ENCODE assay signal across 15 cellular contexts in genomic region chr13:25932353-25932752, GRCh38.
DNase-seq lines count a peak whose midpoint lies in the region; TF ChIP-seq lines count a peak whose summit lies in the region.
"Had no signal": no experiment of that assay in that cellular context is flagged by ENCODE, and none has a peak within 500 bp of the region (broad histone marks: within the 10 kb centered on the region; RNA-seq: fewer than 3 reads in every experiment).

No MANE protein-coding gene starts in this region.

- TF ChIP-seq CTCF in HEK293 (tag by site-specific recombination; IDR thresholded peaks at IDR 0.05) (no peak), neural progenitor cell (IDR thresholded peaks at IDR 0.05) (no peak)

- POLR2A ChIA-PET in HEK293 (lab: Yijun Ruan, JAX): no interaction called here

- H4K20me1 ChIP-seq in neural progenitor cell (ENCODE audit: low read depth): no peaks in the 10 kb centered on the region

- H3K79me2 ChIP-seq in neural progenitor cell (ENCODE audit: low read depth): no peaks in the 10 kb centered on the region

- peak; percentile 14 for DNase-seq in NCI-H2107 treated with DMSO at 0.1 percent for 48 hours (lab: John Stamatoyannopoulos, UW; ENCODE audit: unreplicated experiment)
- no peak for DNase-seq in NCI-H2107 (lab: John Stamatoyannopoulos, UW)
- peak; percentile 82 for DNase-seq in NCI-H82 treated with DMSO at 0.1 percent for 48 hours (lab: John Stamatoyannopoulos, UW; ENCODE audit: unreplicated experiment)
- DNase-seq in neural progenitor cell (ENCODE audit: low spot score): peak; percentile 28
- no peak for DNase-seq in effector CD4-positive, alpha-beta T cell
- DNase-seq in DMS153 (lab: John Stamatoyannopoulos, UW): no peak
- DNase-seq: 8988T; AML-193; C1 segment of cervical spinal cord; CD4-positive, alpha-beta T cell; DMS79 treated with DMSO at 0.1 percent for 48 hours; EL; GM23248; H7 had no signal

- H2AFZ ChIP-seq in neural progenitor cell (replicated peaks): no peak overlapping the region
- H2AFZ ChIP-seq: GM23248 had no signal

- no peak overlapping the region for H3K4me3 Mint-ChIP-seq in neural progenitor cell
- H3K4me3 Mint-ChIP-seq: CD4-positive, alpha-beta T cell had no signal

- no peak overlapping the region for H3K27ac Mint-ChIP-seq in neural progenitor cell
- H3K27ac Mint-ChIP-seq: CD4-positive, alpha-beta T cell had no signal

- H3K27me3 Mint-ChIP-seq in neural progenitor cell (ENCODE audit: insufficient read depth, low read depth): peaks cover 13% of the 10 kb centered on the region
- H3K27me3 Mint-ChIP-seq: CD4-positive, alpha-beta T cell had no signal

- peaks cover 40% of the 10 kb centered on the region for H3K4me1 Mint-ChIP-seq in neural progenitor cell

- H3K4me3 ChIP-seq in HEK293 (ENCODE audit: low read depth, low read length) (no peak overlapping the region), neural progenitor cell (peak overlapping the region; percentile 15)
- H3K4me3 ChIP-seq: GM23248 had no signal

- H3K27ac ChIP-seq in HEK293 (ENCODE audit: extremely low read depth, low read depth, low read length) (no peak overlapping the region), neural progenitor cell (peak overlapping the region; percentile 75)
- H3K27ac ChIP-seq: GM23248 had no signal

- no peaks in the 10 kb centered on the region for H3K36me3 Mint-ChIP-seq in neural progenitor cell

- no peaks in the 10 kb centered on the region for H3K36me3 ChIP-seq in HEK293 (ENCODE audit: control insufficient read depth in 2 of 2, insufficient read depth in 1 of 2, low read length in 2 of 2)
- H3K36me3 ChIP-seq in neural progenitor cell: no peaks in the 10 kb centered on the region

- H3K4me1 ChIP-seq in HEK293 (ENCODE audit: control insufficient read depth, insufficient read depth, low read length): no peaks in the 10 kb centered on the region
- peaks cover 62% of the 10 kb centered on the region for H3K4me1 ChIP-seq in neural progenitor cell

- H3K9me3 ChIP-seq in HEK293 (ENCODE audit: control insufficient read depth, insufficient read depth, low read depth, low read length) (no peaks in the 10 kb centered on the region), neural progenitor cell (ENCODE audit: low read depth) (no peaks in the 10 kb centered on the region)

- CTCF ChIA-PET in HEK293 (lab: Yijun Ruan, JAX): no interaction called here

- H3K9me3 Mint-ChIP-seq in neural progenitor cell: no peaks in the 10 kb centered on the region
- H3K9me3 Mint-ChIP-seq: CD4-positive, alpha-beta T cell had no signal

- no peak overlapping the region for H3K9ac ChIP-seq in neural progenitor cell
- H3K9ac ChIP-seq: GM23248 had no signal

- H3K4me2 ChIP-seq in neural progenitor cell: peak overlapping the region; percentile 62

- no peaks in the 10 kb centered on the region for H3K27me3 ChIP-seq in neural progenitor cell

- H3F3A ChIP-seq in neural progenitor cell (ENCODE audit: low read depth): peaks cover 39% of the 10 kb centered on the region

TF ChIP-seq in HEK293, 187 proteins besides CTCF, POLR2A, EP300 and RAD21:
- TF ChIP-seq ZNF248 (tag by site-specific recombination; IDR thresholded peaks at IDR 0.05) (no peak), ZFP37 (tag by site-specific recombination; IDR thresholded peaks at IDR 0.05) (no peak), HOXC10 (CRISPR knock-in tag; IDR thresholded peaks at IDR 0.05) (no peak), GLIS1 (tag by site-specific recombination; IDR thresholded peaks at IDR 0.05) (peak; percentile 60; the same call in 1 of the 2 replicates), AEBP2 (tag by site-specific recombination; IDR thresholded peaks at IDR 0.05; ENCODE audit: borderline replicate concordance) (no peak)
- TF ChIP-seq, protein P1, sequence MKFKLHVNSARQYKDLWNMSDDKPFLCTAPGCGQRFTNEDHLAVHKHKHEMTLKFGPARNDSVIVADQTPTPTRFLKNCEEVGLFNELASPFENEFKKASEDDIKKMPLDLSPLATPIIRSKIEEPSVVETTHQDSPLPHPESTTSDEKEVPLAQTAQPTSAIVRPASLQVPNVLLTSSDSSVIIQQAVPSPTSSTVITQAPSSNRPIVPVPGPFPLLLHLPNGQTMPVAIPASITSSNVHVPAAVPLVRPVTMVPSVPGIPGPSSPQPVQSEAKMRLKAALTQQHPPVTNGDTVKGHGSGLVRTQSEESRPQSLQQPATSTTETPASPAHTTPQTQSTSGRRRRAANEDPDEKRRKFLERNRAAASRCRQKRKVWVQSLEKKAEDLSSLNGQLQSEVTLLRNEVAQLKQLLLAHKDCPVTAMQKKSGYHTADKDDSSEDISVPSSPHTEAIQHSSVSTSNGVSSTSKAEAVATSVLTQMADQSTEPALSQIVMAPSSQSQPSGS (tag by site-specific recombination; IDR thresholded peaks at IDR 0.05; ENCODE audit: low read depth): no peak

Comparison
In these comparisons a context has a peak if more than half of its experiments do, and no peak if none do; other contexts are left out.
1. DNase-seq: peak in NCI-H2107 treated with DMSO at 0.1 percent for 48 hours (single experiment), NCI-H82 treated with DMSO at 0.1 percent for 48 hours (single experiment) and neural progenitor cell (single experiment); none in NCI-H2107 (single experiment), effector CD4-positive, alpha-beta T cell (single experiment) and DMS153 (single experiment).